ENCODE assay signal across 8 cellular contexts in genomic region chr12:106304001-106304421, GRCh38.
DNase-seq lines count a peak whose midpoint lies in the region; ATAC-seq and TF ChIP-seq lines count a peak whose summit lies in the region.

No MANE protein-coding gene starts in this region.

- no peaks in the 10 kb centered on the region for H3K9me3 ChIP-seq in HAP-1

- H3K36me3 ChIP-seq in HAP-1 (replicated peaks) = no peaks in the 10 kb centered on the region

- no peaks in the 10 kb centered on the region for H3K9me3 Mint-ChIP-seq in stimulated activated effector memory CD8-positive, alpha-beta T cell treated with anti-CD3 and anti-CD28 coated beads, Interleukin-12 subunit alpha, Interleukin-12 subunit beta, amount 100 ng/mL, for 72 hours

- H3K36me3 Mint-ChIP-seq in stimulated activated effector memory CD8-positive, alpha-beta T cell treated with anti-CD3 and anti-CD28 coated beads, Interleukin-12 subunit alpha, Interleukin-12 subunit beta, amount 100 ng/mL, for 72 hours = peaks cover 20% of the 10 kb centered on the region

- no peak for TF ChIP-seq CTCF in GM13977 (IDR thresholded peaks at IDR 0.05; ENCODE audit: extremely low read depth, insufficient read depth, missing control alignments)

- peaks cover 47% of the 10 kb centered on the region for H3K4me1 Mint-ChIP-seq in stimulated activated effector memory CD8-positive, alpha-beta T cell treated with anti-CD3 and anti-CD28 coated beads, Interleukin-12 subunit alpha, Interleukin-12 subunit beta, amount 100 ng/mL, for 72 hours

- H3K4me3 ChIP-seq in HAP-1 = no peak overlapping the region

- no peaks in the 10 kb centered on the region for H3K27me3 ChIP-seq in HAP-1 (ENCODE audit: low read depth)

- in situ Hi-C loops in HAP-1 (cut with MboI; ENCODE audit: low sequenced_read_pairs) = no loop called here
- in situ Hi-C loops in GM13977 (cut with MboI; ENCODE audit: low pct_unique_long_range_greater_than_20kb, low sequenced_read_pairs, unreplicated experiment) = no loop called here

- peak overlapping the region; percentile 91 for H3K4me3 Mint-ChIP-seq in stimulated activated effector memory CD8-positive, alpha-beta T cell treated with anti-CD3 and anti-CD28 coated beads, Interleukin-12 subunit alpha, Interleukin-12 subunit beta, amount 100 ng/mL, for 72 hours

- ATAC-seq in stimulated activated effector memory CD8-positive, alpha-beta T cell treated with anti-CD3 and anti-CD28 coated beads, Interleukin-12 subunit alpha, Interleukin-12 subunit beta, amount 100 ng/mL, for 72 hours = no peak
- no peak for ATAC-seq in HG03457 (IDR thresholded peaks at IDR 0.05; ENCODE audit: unreplicated experiment)

- H3K4me1 ChIP-seq in HAP-1 = peaks cover 13% of the 10 kb centered on the region

- peak overlapping the region; percentile 100 for H3K27ac Mint-ChIP-seq in stimulated activated effector memory CD8-positive, alpha-beta T cell treated with anti-CD3 and anti-CD28 coated beads, Interleukin-12 subunit alpha, Interleukin-12 subunit beta, amount 100 ng/mL, for 72 hours

- DNase-seq in DMS 273 (lab: John Stamatoyannopoulos, UW; ENCODE audit: unreplicated experiment) = peak; percentile 10
- no peak for DNase-seq in DMS 273 treated with DMSO at 0.1 percent for 48 hours (lab: John Stamatoyannopoulos, UW)
- peak; percentile 25 to 32 for DNase-seq in activated T-cell treated with anti-CD3 and anti-CD28 coated beads, Interleukin-2, amount 50 U/mL, for 48 hours
- peak in 31 of 51 donors; percentile 4 to 82 (median 38) for DNase-seq in hypothalamus (lab: John Stamatoyannopoulos, UW)
- no peak for DNase-seq in stimulated activated effector memory CD8-positive, alpha-beta T cell treated with anti-CD3 and anti-CD28 coated beads, Interleukin-12 subunit alpha, Interleukin-12 subunit beta, amount 100 ng/mL, for 72 hours (ENCODE audit: low spot score in 2 of 2)
- DNase-seq in HAP-1 (ENCODE audit: low spot score in 2 of 2) = no peak
- no peak for DNase-seq in GM13977 (ENCODE audit: low spot score)

Comparison
In these comparisons a context has a peak if more than half of its experiments do, and no peak if none do; other contexts are left out.
1. DNase-seq: peak in DMS 273 (single experiment), activated T-cell treated with anti-CD3 and anti-CD28 coated beads, Interleukin-2, amount 50 U/mL, for 48 hours (2 of 2) and hypothalamus (31 of 51); none in DMS 273 treated with DMSO at 0.1 percent for 48 hours (single experiment), stimulated activated effector memory CD8-positive, alpha-beta T cell treated with anti-CD3 and anti-CD28 coated beads, Interleukin-12 subunit alpha, Interleukin-12 subunit beta, amount 100 ng/mL, for 72 hours (0 of 2), HAP-1 (0 of 2) and GM13977 (single experiment).